In the genomic region with DNA sequence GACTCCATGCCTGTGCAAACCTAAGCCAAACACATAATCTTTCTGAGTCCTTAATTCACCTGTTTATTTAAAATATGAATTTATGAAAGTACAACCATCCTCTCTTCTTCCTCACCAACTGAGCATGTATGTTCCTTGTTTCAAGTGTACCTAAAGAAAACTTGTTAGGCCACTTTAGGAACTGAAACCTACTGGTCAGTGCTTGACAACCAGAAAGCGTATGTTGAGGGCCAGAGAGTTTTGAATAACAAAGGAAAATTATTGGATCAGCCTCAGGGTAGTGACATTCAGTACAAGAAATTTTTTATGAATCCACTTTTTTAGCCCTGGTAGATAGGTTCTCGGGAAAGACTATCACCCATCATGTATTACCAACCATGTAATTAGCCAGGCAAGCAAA, we compare ENCODE assay signal across 27 cellular contexts.
"Had no signal": no experiment of that assay in that cellular context is flagged by ENCODE, and none has a peak within 500 bp of the region (broad histone marks: within the 10 kb centered on the region; RNA-seq: fewer than 3 reads in every experiment).

No MANE protein-coding gene starts in this region.

- H3K27ac ChIP-seq: ascending aorta, cardiac muscle cell, coronary artery, PC-9, RWPE1, SJCRH30, SK-N-MC had no signal

- H3K27me3 Mint-ChIP-seq: activated CD4-positive, alpha-beta T cell treated with anti-CD3 and anti-CD28 coated beads, Interleukin-2, amount 10 ng/mL, durations not matched to agents 7 days and 5 days; activated naive CD4-positive, alpha-beta T cell treated with anti-CD3 and anti-CD28 coated beads, Interleukin-2, amount 50 U/mL, for 24 hours; activated naive CD8-positive, alpha-beta T cell treated with anti-CD3 and anti-CD28 coated beads, Interleukin-2, amount 10 ng/mL, durations not matched to agents 7 days and 5 days; activated T-cell treated with anti-CD3 and anti-CD28 coated beads, Interleukin-2, amount 50 U/mL, for 24 hours; central memory CD8-positive, alpha-beta T cell had no signal

- DNase-seq: activated CD4-positive, alpha-beta T cell treated with anti-CD3 and anti-CD28 coated beads, Interleukin-2, amount 10 ng/mL, durations not matched to agents 7 days and 5 days; activated CD4-positive, alpha-beta T cell treated with anti-CD3 and anti-CD28 coated beads, Interleukin-2, amount 50 U/mL, for 48 hours; activated CD8-positive, alpha-beta T cell treated with anti-CD3 and anti-CD28 coated beads, Interleukin-2, amount 10 ng/mL, durations not matched to agents 7 days and 5 days; activated gamma-delta T cell; activated naive CD4-positive, alpha-beta T cell treated with Interleukin-2 at 50 U/mL for 16 hours; activated naive CD8-positive, alpha-beta T cell treated with anti-CD3 and anti-CD28 coated beads, Interleukin-2, amount 10 ng/mL, durations not matched to agents 7 days and 5 days; activated T-cell treated with anti-CD3 and anti-CD28 coated beads, Interleukin-2, amount 50 U/mL, for 24 hours; amygdala; MM.1S; NCI-H187; NCI-H2029 treated with DMSO at 0.1 percent for 48 hours; NCI-H2107; NCI-H226; NCI-H526; NCI-H774; PC-9; SJCRH30; T1000 had no signal

- H3K4me3 ChIP-seq: ascending aorta, cardiac muscle cell, coronary artery, PC-9, SJCRH30, SK-N-MC had no signal

- H3K27ac Mint-ChIP-seq: activated CD4-positive, alpha-beta T cell treated with anti-CD3 and anti-CD28 coated beads, Interleukin-2, amount 10 ng/mL, durations not matched to agents 7 days and 5 days; activated CD8-positive, alpha-beta T cell treated with anti-CD3 and anti-CD28 coated beads, Interleukin-2, amount 10 ng/mL, durations not matched to agents 7 days and 5 days; activated naive CD4-positive, alpha-beta T cell treated with anti-CD3 and anti-CD28 coated beads, Interleukin-2, amount 50 U/mL, for 24 hours; activated naive CD8-positive, alpha-beta T cell treated with anti-CD3 and anti-CD28 coated beads, Interleukin-2, amount 10 ng/mL, durations not matched to agents 7 days and 5 days; activated T-cell treated with anti-CD3 and anti-CD28 coated beads, Interleukin-2, amount 50 U/mL, for 24 hours; activated T-helper 2 cell treated with anti-CD3 and anti-CD28 coated beads, Interferon-gamma antibody, Interleukin-2, Interleukin-4, amounts not matched to agents 10 μg/mL and 5 μg/mL and 100 μg/mL, durations not matched to agents 14 hours and 24 hours and 36 hours had no signal

- ATAC-seq: activated CD8-positive, alpha-beta T cell treated with anti-CD3 and anti-CD28 coated beads, Interleukin-2, amount 10 ng/mL, durations not matched to agents 7 days and 5 days; Right ventricle myocardium inferior had no signal

- H3K36me3 ChIP-seq: ascending aorta, cardiac muscle cell, SJCRH30 had no signal

- H3K4me1 Mint-ChIP-seq: activated CD4-positive, alpha-beta T cell treated with anti-CD3 and anti-CD28 coated beads, Interleukin-2, amount 10 ng/mL, durations not matched to agents 7 days and 5 days; activated naive CD4-positive, alpha-beta T cell treated with anti-CD3 and anti-CD28 coated beads, Interleukin-2, amount 50 U/mL, for 24 hours; activated naive CD8-positive, alpha-beta T cell treated with anti-CD3 and anti-CD28 coated beads, Interleukin-2, amount 10 ng/mL, durations not matched to agents 7 days and 5 days; central memory CD8-positive, alpha-beta T cell had no signal

- H3K9me3 ChIP-seq: ascending aorta, SJCRH30 had no signal

- H3K27me3 ChIP-seq: ascending aorta, cardiac muscle cell, SJCRH30 had no signal

- H3K4me3 Mint-ChIP-seq: activated CD4-positive, alpha-beta T cell treated with anti-CD3 and anti-CD28 coated beads, Interleukin-2, amount 10 ng/mL, durations not matched to agents 7 days and 5 days; activated CD8-positive, alpha-beta T cell treated with anti-CD3 and anti-CD28 coated beads, Interleukin-2, amount 10 ng/mL, durations not matched to agents 7 days and 5 days; activated naive CD4-positive, alpha-beta T cell treated with anti-CD3 and anti-CD28 coated beads, Interleukin-2, amount 50 U/mL, for 24 hours; activated naive CD8-positive, alpha-beta T cell treated with anti-CD3 and anti-CD28 coated beads, Interleukin-2, amount 10 ng/mL, durations not matched to agents 7 days and 5 days; activated T-cell treated with anti-CD3 and anti-CD28 coated beads, Interleukin-2, amount 50 U/mL, for 24 hours; central memory CD8-positive, alpha-beta T cell had no signal

- H3K9me3 Mint-ChIP-seq: activated CD4-positive, alpha-beta T cell treated with anti-CD3 and anti-CD28 coated beads, Interleukin-2, amount 10 ng/mL, durations not matched to agents 7 days and 5 days had no signal

- H3K4me1 ChIP-seq: ascending aorta, SJCRH30 had no signal

- H3K36me3 Mint-ChIP-seq: activated naive CD4-positive, alpha-beta T cell treated with anti-CD3 and anti-CD28 coated beads, Interleukin-2, amount 50 U/mL, for 24 hours; activated naive CD8-positive, alpha-beta T cell treated with anti-CD3 and anti-CD28 coated beads, Interleukin-2, amount 10 ng/mL, durations not matched to agents 7 days and 5 days had no signal
